ENCODE assay signal across 9 cellular contexts in genomic region chr1:162391790-162392563, GRCh38. TPM values are rescaled to one million over a fixed set of nuclear protein-coding genes. Genes with fewer than 3 reads are reported as not detected.
DNase-seq lines count a peak whose midpoint lies in the region; ATAC-seq, FAIRE-seq and TF ChIP-seq lines count a peak whose summit lies in the region.
"Had no signal": no experiment of that assay in that cellular context is flagged by ENCODE, and none has a peak within 500 bp of the region (broad histone marks: within the 10 kb centered on the region; RNA-seq: fewer than 3 reads in every experiment).

No MANE protein-coding gene starts in this region.

- no peaks in the 10 kb centered on the region for H3K36me3 ChIP-seq in astrocyte (ENCODE audit: insufficient read depth, low read length)
- no peaks in the 10 kb centered on the region for H3K36me3 ChIP-seq in tibial artery

- no peak overlapping the region for H3K4me3 ChIP-seq in AG10803 (ENCODE audit: low read length)
- H3K4me3 ChIP-seq in astrocyte (ENCODE audit: insufficient read depth, low read depth, low read length) = no peak overlapping the region
- H3K4me3 ChIP-seq in tibial artery = no peak overlapping the region

- H3K9me3 Mint-ChIP-seq in astrocyte (ENCODE audit: unreplicated experiment) = peaks cover 1% of the 10 kb centered on the region

- no peak overlapping the region for H3K9ac ChIP-seq in astrocyte (ENCODE audit: low read length)

- H3K27ac ChIP-seq in astrocyte (ENCODE audit: low read depth, low read length) = no peak overlapping the region
- H3K27ac ChIP-seq in tibial artery = no peak overlapping the region

- no peaks in the 10 kb centered on the region for H4K20me1 ChIP-seq in astrocyte (ENCODE audit: insufficient read depth, low read length)

- peak overlapping the region; percentile 30 for H3K4me2 ChIP-seq in astrocyte (ENCODE audit: low read length)

- FAIRE-seq in astrocyte (lab: Jason Lieb, UNC) = no peak

- H3K27me3 Mint-ChIP-seq in astrocyte (ENCODE audit: low read depth, unreplicated experiment) = peaks cover 11% of the 10 kb centered on the region

- peaks cover 2% of the 10 kb centered on the region for H3K36me3 Mint-ChIP-seq in astrocyte (ENCODE audit: low read depth, unreplicated experiment)

- H3K27me3 ChIP-seq in astrocyte (ENCODE audit: insufficient read depth, low read length) (no peaks in the 10 kb centered on the region), tibial artery (peaks cover 0 to 16% of the 10 kb centered on the region in 2 donors)

- H3K4me1 Mint-ChIP-seq in astrocyte (ENCODE audit: low read depth, unreplicated experiment) = peaks cover 11% of the 10 kb centered on the region

- no peak overlapping the region for H3K27ac Mint-ChIP-seq in astrocyte (ENCODE audit: unreplicated experiment)

- intact Hi-C loops in tibial artery (cut with DNase I; ENCODE audit: low total_unique reads) = loop anchor here (5.0 kb wide), 1 partner anchor 335 kb away; no protein-coding TSS in a partner anchor

- no peaks in the 10 kb centered on the region for H3K9me3 ChIP-seq in astrocyte (ENCODE audit: insufficient read depth, low read depth, low read length)
- H3K9me3 ChIP-seq in tibial artery = no peaks in the 10 kb centered on the region

- ATAC-seq in GM18511 (IDR thresholded peaks at IDR 0.05; ENCODE audit: unreplicated experiment) = no peak

- TF ChIP-seq CTCF in AG10803 (conservative IDR thresholded peaks at IDR 0.05; ENCODE audit: low read length) (peak; percentile 92), GM12874 (IDR thresholded peaks at IDR 0.05; ENCODE audit: insufficient read depth, low read depth, low read length) (peak; percentile 68), astrocyte (IDR thresholded peaks at IDR 0.05; ENCODE audit: insufficient read depth, low read depth, low read length) (peak; percentile 91), tibial artery (IDR thresholded peaks at IDR 0.05) (peak; percentile 68 to 74)

- peaks cover 13% of the 10 kb centered on the region for H3K4me1 ChIP-seq in astrocyte (ENCODE audit: insufficient read depth, low read length)
- H3K4me1 ChIP-seq in tibial artery = peaks cover 0 to 3% (median 0%) of the 10 kb centered on the region in 4 donors

- no peak overlapping the region for H2AFZ ChIP-seq in astrocyte (ENCODE audit: low read depth, low read length)

- DNase-seq in AG10803 (ENCODE audit: low read depth) (peak; percentile 51), NCI-H2171 (lab: John Stamatoyannopoulos, UW) (peak; percentile 22), astrocyte (ENCODE audit: low read depth) (peak; percentile 25), inferior parietal cortex (ENCODE audit: extremely low spot score) (peak; percentile 54), tibial artery (peak in 1 of 2 donors; percentile 47), T-helper 9 cell (no peak)

- H3K4me3 Mint-ChIP-seq in astrocyte (ENCODE audit: unreplicated experiment) = no peak overlapping the region

- H3K79me2 ChIP-seq in astrocyte (ENCODE audit: insufficient read depth, low read length) = no peaks in the 10 kb centered on the region

RNA-seq across cellular contexts. Expression of gene C1orf226, which starts 10.4 kb away (rescaled TPM):
- 0.73 and 0.89 TPM in 2 replicates for total RNA-seq in astrocyte

RNA-seq across cellular contexts. Expression of gene SPATA46, which starts 15.3 kb away (rescaled TPM):
- total RNA-seq in astrocyte = not detected in 2 replicates
- total RNA-seq: urinary bladder had no signal

RNA-seq across cellular contexts. Expression of gene SH2D1B, which starts 20.0 kb away (rescaled TPM):
- not detected in 2 replicates for total RNA-seq in astrocyte
